In genomic region chr6:107730683-107731314, GRCh38 we compare ENCODE assay signal across 14 cellular contexts.
A peak's percentile ranks its signal among the peaks of the same experiment; 100 is the strongest.
DNase-seq lines count a peak whose midpoint lies in the region; ATAC-seq and TF ChIP-seq lines count a peak whose summit lies in the region.
"Had no signal": no experiment of that assay in that cellular context is flagged by ENCODE, and none has a peak within 500 bp of the region (broad histone marks: within the 10 kb centered on the region; RNA-seq: fewer than 3 reads in every experiment).

No MANE protein-coding gene starts in this region.

- peak overlapping the region in 1 of 5 donors; percentile 23 for H3K27ac ChIP-seq in stomach
- H3K27ac ChIP-seq in right cardiac atrium (ENCODE audit: low read length) = no peak overlapping the region
- H3K27ac ChIP-seq: GM23248, HL-60, parathyroid adenoma had no signal

- H3K9me3 ChIP-seq in stomach (no peaks in the 10 kb centered on the region), right cardiac atrium (ENCODE audit: control insufficient read depth, low read length) (no peaks in the 10 kb centered on the region)

- H3K27ac Mint-ChIP-seq in activated naive CD4-positive, alpha-beta T cell treated with anti-CD3 and anti-CD28 coated beads for 36 hours = peak overlapping the region; percentile 86
- peak overlapping the region; percentile 90 for H3K27ac Mint-ChIP-seq in activated CD8-positive, alpha-beta T cell treated with anti-CD3 and anti-CD28 coated beads for 36 hours
- H3K27ac Mint-ChIP-seq: brain had no signal

- no peaks in the 10 kb centered on the region for H3K9me3 Mint-ChIP-seq in activated naive CD4-positive, alpha-beta T cell treated with anti-CD3 and anti-CD28 coated beads for 36 hours
- no peaks in the 10 kb centered on the region for H3K9me3 Mint-ChIP-seq in activated CD8-positive, alpha-beta T cell treated with anti-CD3 and anti-CD28 coated beads for 36 hours

- H3K4me1 Mint-ChIP-seq in activated naive CD4-positive, alpha-beta T cell treated with anti-CD3 and anti-CD28 coated beads for 36 hours (ENCODE audit: low read depth) = peaks cover 72% of the 10 kb centered on the region
- H3K4me1 Mint-ChIP-seq in activated CD8-positive, alpha-beta T cell treated with anti-CD3 and anti-CD28 coated beads for 36 hours (ENCODE audit: low read depth) = peaks cover 68% of the 10 kb centered on the region

- DNase-seq in activated naive CD4-positive, alpha-beta T cell treated with anti-CD3 and anti-CD28 coated beads for 36 hours = no peak
- no peak for DNase-seq in activated naive CD4-positive, alpha-beta T cell treated with Interleukin-2 at 50 U/mL for 16 hours
- no peak for DNase-seq in activated CD8-positive, alpha-beta T cell treated with anti-CD3 and anti-CD28 coated beads for 36 hours
- DNase-seq in islet precursor cell (peak; percentile 39), stomach (no peak), right cardiac atrium (no peak), SK-N-DZ (ENCODE audit: low spot score) (no peak)
- DNase-seq: activated CD8-positive, alpha-beta memory T cell treated with anti-CD3 and anti-CD28 coated beads, Interleukin-2, amount 50 U/mL, for 48 hours; DND-41; GM23248 had no signal

- H3K4me3 Mint-ChIP-seq in activated naive CD4-positive, alpha-beta T cell treated with anti-CD3 and anti-CD28 coated beads for 36 hours = peak overlapping the region; percentile 80
- H3K4me3 Mint-ChIP-seq in activated CD8-positive, alpha-beta T cell treated with anti-CD3 and anti-CD28 coated beads for 36 hours = peak overlapping the region; percentile 89
- H3K4me3 Mint-ChIP-seq: brain had no signal

- TF ChIP-seq POLR2A in stomach (IDR thresholded peaks at IDR 0.05) = no peak

- no peaks in the 10 kb centered on the region for H3K36me3 ChIP-seq in stomach

- 65 to 81% (median 75%) methylated on average over 7 of the region's 7 CpGs for WGBS in stomach, 5 donors
- 75% methylated on average over 7 of the region's 7 CpGs for WGBS in right cardiac atrium

- TF ChIP-seq CTCF in activated CD8-positive, alpha-beta T cell treated with anti-CD3 and anti-CD28 coated beads for 36 hours (IDR thresholded peaks at IDR 0.05) = no peak
- TF ChIP-seq CTCF in stomach (IDR thresholded peaks at IDR 0.05) = no peak

- peaks cover 13 to 30% (median 25%) of the 10 kb centered on the region in 4 donors for H3K4me1 ChIP-seq in stomach
- no peaks in the 10 kb centered on the region for H3K4me1 ChIP-seq in right cardiac atrium (ENCODE audit: control insufficient read depth, insufficient read depth, low read length)
- H3K4me1 ChIP-seq: parathyroid adenoma had no signal

- no peak for ATAC-seq in activated CD8-positive, alpha-beta T cell treated with anti-CD3 and anti-CD28 coated beads for 36 hours
- ATAC-seq in right cardiac atrium (no peak), GM21825 (IDR thresholded peaks at IDR 0.05; ENCODE audit: unreplicated experiment) (no peak)

- intact Hi-C loops in activated naive CD4-positive, alpha-beta T cell treated with anti-CD3 and anti-CD28 coated beads for 36 hours (cut with micrococcal nuclease) = loop anchor here (1.0 to 5.0 kb wide), 8 partner anchors 55 to 1208 kb away; partner anchors contain the start of gene SCML4
- intact Hi-C loops in activated CD8-positive, alpha-beta T cell treated with anti-CD3 and anti-CD28 coated beads for 36 hours (cut with micrococcal nuclease) = loop anchor here (5.0 kb wide), 4 partner anchors 57 to 137 kb away; partner anchors contain the start of gene SCML4
- intact Hi-C loops in stomach (cut with DNase I; ENCODE audit: low total_unique reads) = no loop called here
- intact Hi-C loops in right cardiac atrium (cut with DNase I) = no loop called here

- peaks cover 7% of the 10 kb centered on the region for H3K36me3 Mint-ChIP-seq in activated naive CD4-positive, alpha-beta T cell treated with anti-CD3 and anti-CD28 coated beads for 36 hours (ENCODE audit: low read depth)
- H3K36me3 Mint-ChIP-seq in activated CD8-positive, alpha-beta T cell treated with anti-CD3 and anti-CD28 coated beads for 36 hours (ENCODE audit: low read depth) = peaks cover 15% of the 10 kb centered on the region
- H3K36me3 Mint-ChIP-seq: brain had no signal

- POLR2A ChIA-PET in activated CD8-positive, alpha-beta T cell treated with anti-CD3 and anti-CD28 coated beads for 36 hours (lab: Charles Lee) = interaction anchor here (0.7 to 5.1 kb wide), 11 partner anchors 8 to 117 kb away, joined by 3 to 41 read pairs (median 9); partner anchors contain the start of gene SCML4

- CTCF ChIA-PET in activated naive CD4-positive, alpha-beta T cell treated with anti-CD3 and anti-CD28 coated beads for 36 hours (lab: Charles Lee) = interaction anchor here (0.6 to 8.2 kb wide), 25 partner anchors 9 to 761 kb away, joined by 3 to 89 read pairs (median 5); partner anchors contain the start of gene SCML4
- CTCF ChIA-PET in activated CD8-positive, alpha-beta T cell treated with anti-CD3 and anti-CD28 coated beads for 36 hours (lab: Charles Lee) = interaction anchor here (1.0 to 10.2 kb wide), 24 partner anchors 9 to 169 kb away, joined by 3 to 139 read pairs (median 6); partner anchors contain the start of gene SCML4

- H3K4me3 ChIP-seq in stomach = peak overlapping the region; percentile 8 to 28 (median 19)
- no peak overlapping the region for H3K4me3 ChIP-seq in right cardiac atrium (ENCODE audit: low read length)
- H3K4me3 ChIP-seq: GM23248 had no signal

- no peak for TF ChIP-seq EP300 in stomach (IDR thresholded peaks at IDR 0.05)

- H3K27me3 ChIP-seq in stomach (no peaks in the 10 kb centered on the region), right cardiac atrium (ENCODE audit: control insufficient read depth, insufficient read depth) (no peaks in the 10 kb centered on the region)

- no peaks in the 10 kb centered on the region for H3K27me3 Mint-ChIP-seq in activated naive CD4-positive, alpha-beta T cell treated with anti-CD3 and anti-CD28 coated beads for 36 hours (ENCODE audit: low read depth)
- no peaks in the 10 kb centered on the region for H3K27me3 Mint-ChIP-seq in activated CD8-positive, alpha-beta T cell treated with anti-CD3 and anti-CD28 coated beads for 36 hours

Comparison
In these comparisons a context has a peak if more than half of its experiments do, and no peak if none do; other contexts are left out.
1. intact Hi-C loops: an anchor here in activated naive CD4-positive, alpha-beta T cell treated with anti-CD3 and anti-CD28 coated beads for 36 hours (1.0 to 5.0 kb wide) and activated CD8-positive, alpha-beta T cell treated with anti-CD3 and anti-CD28 coated beads for 36 hours (5.0 kb wide); none called in stomach and right cardiac atrium.